In genomic region chr19:51589511-51589910, GRCh38 we compare ENCODE assay signal across 12 cellular contexts. TPM values are rescaled to one million over a fixed set of nuclear protein-coding genes. Genes with fewer than 3 reads are reported as not detected.
"Had no signal": no experiment of that assay in that cellular context is flagged by ENCODE, and none has a peak within 500 bp of the region (broad histone marks: within the 10 kb centered on the region; RNA-seq: fewer than 3 reads in every experiment).

No MANE protein-coding gene starts in this region.

- H3K27ac ChIP-seq: GM23248 had no signal

- DNase-seq: GM23248, GOT3, H7, H9, HCEC 1CT, HFFc6 had no signal

- H3K4me3 ChIP-seq: GM23248, GM23338, HAP-1 had no signal

- H2AFZ ChIP-seq: GM23248, GM23338 had no signal

- FAIRE-seq: H1, H54 had no signal

- H3K9ac ChIP-seq: GM23248 had no signal

- ATAC-seq: GM23338, HCT116 had no signal

- H3K4me2 ChIP-seq: GM23338 had no signal

RNA-seq across cellular contexts. Expression of gene SIGLEC5, which starts 40.7 kb away (rescaled TPM):
- total RNA-seq: GM23248, GM23338, H1, H4, H7, H9, HFFc6 had no signal
- polyA plus RNA-seq: GM23248, GM23338, H1 had no signal

RNA-seq across cellular contexts. Expression of gene SIGLEC14, which starts 57.1 kb away (rescaled TPM):
- total RNA-seq: GM23248, GM23338, H1, H4, H7, H9, HFFc6 had no signal
- polyA plus RNA-seq: GM23248, GM23338, H1 had no signal

RNA-seq across cellular contexts. Expression of gene SIGLEC6, which starts 58.0 kb away (rescaled TPM):
- total RNA-seq: GM23248, H1, H4, H7, HFFc6 had no signal
- polyA plus RNA-seq: GM23248, GM23338 had no signal
